In the genomic region with DNA sequence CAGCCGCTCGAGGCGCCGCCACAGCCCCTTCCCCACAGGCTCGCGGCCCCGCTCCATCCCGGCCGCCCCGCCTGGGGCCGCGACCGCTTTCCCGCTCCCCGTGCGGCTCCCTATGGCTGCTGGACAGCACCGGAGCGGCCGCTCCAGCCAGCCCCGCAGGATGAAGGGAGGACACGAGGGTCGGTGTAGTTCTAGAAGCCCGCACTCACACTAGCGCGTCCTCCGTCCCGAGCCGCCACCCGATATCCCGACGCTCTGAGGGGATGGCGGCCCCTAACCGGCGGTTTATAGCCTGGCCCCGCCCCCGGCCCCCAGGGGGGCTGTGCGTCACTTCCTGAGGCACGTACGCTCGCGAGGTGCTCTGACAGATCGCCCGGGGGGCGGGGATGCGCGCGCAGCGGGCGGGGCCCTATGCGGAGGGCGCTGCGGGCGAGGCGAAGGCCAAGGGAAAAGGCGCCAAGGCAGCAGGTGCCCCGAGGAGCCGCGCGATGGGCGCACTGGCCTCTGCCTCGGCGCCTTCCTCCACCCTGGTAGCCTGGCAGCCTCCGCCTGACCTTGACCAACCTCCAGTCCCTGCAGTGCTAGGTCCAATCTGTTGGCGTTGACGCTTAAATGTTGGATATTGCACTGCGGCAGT, we compare ENCODE assay signal across 8 cellular contexts. TPM values are rescaled to one million over a fixed set of nuclear protein-coding genes. Genes with fewer than 3 reads are reported as not detected.
A peak's percentile ranks its signal among the peaks of the same experiment; 100 is the strongest.
DNase-seq lines count a peak whose midpoint lies in the region; ATAC-seq and TF ChIP-seq lines count a peak whose summit lies in the region.

A gene (minus strand): TSS at position 257 of the 637 bp plus-strand sequence. CDS start 4,991 bp downstream, outside the sequence.

- no peaks in the 10 kb centered on the region for H3K36me3 ChIP-seq in mucosa of descending colon (ENCODE audit: low read depth)

- H3K4me1 ChIP-seq in mucosa of descending colon (ENCODE audit: low read depth), result peaks cover 29% of the 10 kb centered on the region

- intact Hi-C loops in mucosa of descending colon (cut with DNase I, micrococcal nuclease), result no loop called here

- no peak for TF ChIP-seq CTCF in epithelial cell of esophagus (IDR thresholded peaks at IDR 0.05; ENCODE audit: insufficient read depth, low read depth, low read length, missing control alignments)
- no peak for TF ChIP-seq CTCF in mucosa of descending colon (IDR thresholded peaks at IDR 0.05)

- no peaks in the 10 kb centered on the region for H3K9me3 ChIP-seq in mucosa of descending colon

- peak within 1 kb of the TSS; percentile 64 for H3K4me3 ChIP-seq in epithelial cell of esophagus (ENCODE audit: low read length)
- H3K4me3 ChIP-seq in mucosa of descending colon, result peak within 1 kb of the TSS; percentile 97

- ATAC-seq in GM21576 (IDR thresholded peaks at IDR 0.05; ENCODE audit: unreplicated experiment) (peak; percentile 80), mucosa of descending colon (peak; percentile 95)

- peak; percentile 85 for DNase-seq in DMS114 treated with DMSO at 0.1 percent for 48 hours (lab: John Stamatoyannopoulos, UW; ENCODE audit: unreplicated experiment)
- DNase-seq in OCI-M2 (lab: John Stamatoyannopoulos, UW; ENCODE audit: unreplicated experiment), result peak; percentile 68
- peak; percentile 97 for DNase-seq in activated T-cell treated with anti-CD3 and anti-CD28 coated beads for 4 hours
- DNase-seq in epithelial cell of esophagus (ENCODE audit: low read depth), result peak; percentile 92
- peak; percentile 97 to 98 (median 98) for DNase-seq in mucosa of descending colon
- peak; percentile 87 to 90 for DNase-seq in stimulated activated CD8-positive, alpha-beta memory T cell treated with anti-CD3 and anti-CD28 coated beads, Interleukin-4, amount 100 ng/mL, for 1 hour (ENCODE audit: low read depth in 2 of 2, low spot score in 1 of 2)

- no peak; the same call in 1 of the 2 replicates for TF ChIP-seq RAD21 in Ishikawa (IDR thresholded peaks at IDR 0.05; ENCODE audit: low read depth)

- peak; percentile 51; the same call in 1 of the 2 replicates for TF ChIP-seq EP300 in Ishikawa (IDR thresholded peaks at IDR 0.05; ENCODE audit: borderline replicate concordance)

TF ChIP-seq in Ishikawa, 13 proteins besides CTCF, POLR2A, EP300 and RAD21:
- TF ChIP-seq TCF12 (IDR thresholded peaks at IDR 0.05; ENCODE audit: low read depth) (peak; percentile 87), YY1 (IDR thresholded peaks at IDR 0.05; ENCODE audit: low read depth) (peak; percentile 87), ZBTB7A (IDR thresholded peaks at IDR 0.05; ENCODE audit: low read depth) (peak; percentile 83), FOXM1 (IDR thresholded peaks at IDR 0.05; ENCODE audit: borderline replicate concordance, low read depth) (no peak), TAF1 (IDR thresholded peaks at IDR 0.05; ENCODE audit: low read depth) (peak; percentile 99), TEAD4 (IDR thresholded peaks at IDR 0.05) (peak; percentile 65), CEBPB (IDR thresholded peaks at IDR 0.05) (0 out of 2 replicates have a peak, but pooled peaks have one; percentile 28), EGR1 (IDR thresholded peaks at IDR 0.05) (peak; percentile 83), CREB1 (IDR thresholded peaks at IDR 0.05; ENCODE audit: low read depth) (peak; percentile 93), NFIC (IDR thresholded peaks at IDR 0.05) (no peak)
- TF ChIP-seq, protein P1, sequence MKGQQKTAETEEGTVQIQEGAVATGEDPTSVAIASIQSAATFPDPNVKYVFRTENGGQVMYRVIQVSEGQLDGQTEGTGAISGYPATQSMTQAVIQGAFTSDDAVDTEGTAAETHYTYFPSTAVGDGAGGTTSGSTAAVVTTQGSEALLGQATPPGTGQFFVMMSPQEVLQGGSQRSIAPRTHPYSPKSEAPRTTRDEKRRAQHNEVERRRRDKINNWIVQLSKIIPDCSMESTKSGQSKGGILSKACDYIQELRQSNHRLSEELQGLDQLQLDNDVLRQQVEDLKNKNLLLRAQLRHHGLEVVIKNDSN (IDR thresholded peaks at IDR 0.05), result no peak; the same call in 1 of the 2 replicates
- TF ChIP-seq, protein P2, sequence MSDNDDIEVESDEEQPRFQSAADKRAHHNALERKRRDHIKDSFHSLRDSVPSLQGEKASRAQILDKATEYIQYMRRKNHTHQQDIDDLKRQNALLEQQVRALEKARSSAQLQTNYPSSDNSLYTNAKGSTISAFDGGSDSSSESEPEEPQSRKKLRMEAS (IDR thresholded peaks at IDR 0.05), result peak; percentile 98
- TF ChIP-seq, protein P3, sequence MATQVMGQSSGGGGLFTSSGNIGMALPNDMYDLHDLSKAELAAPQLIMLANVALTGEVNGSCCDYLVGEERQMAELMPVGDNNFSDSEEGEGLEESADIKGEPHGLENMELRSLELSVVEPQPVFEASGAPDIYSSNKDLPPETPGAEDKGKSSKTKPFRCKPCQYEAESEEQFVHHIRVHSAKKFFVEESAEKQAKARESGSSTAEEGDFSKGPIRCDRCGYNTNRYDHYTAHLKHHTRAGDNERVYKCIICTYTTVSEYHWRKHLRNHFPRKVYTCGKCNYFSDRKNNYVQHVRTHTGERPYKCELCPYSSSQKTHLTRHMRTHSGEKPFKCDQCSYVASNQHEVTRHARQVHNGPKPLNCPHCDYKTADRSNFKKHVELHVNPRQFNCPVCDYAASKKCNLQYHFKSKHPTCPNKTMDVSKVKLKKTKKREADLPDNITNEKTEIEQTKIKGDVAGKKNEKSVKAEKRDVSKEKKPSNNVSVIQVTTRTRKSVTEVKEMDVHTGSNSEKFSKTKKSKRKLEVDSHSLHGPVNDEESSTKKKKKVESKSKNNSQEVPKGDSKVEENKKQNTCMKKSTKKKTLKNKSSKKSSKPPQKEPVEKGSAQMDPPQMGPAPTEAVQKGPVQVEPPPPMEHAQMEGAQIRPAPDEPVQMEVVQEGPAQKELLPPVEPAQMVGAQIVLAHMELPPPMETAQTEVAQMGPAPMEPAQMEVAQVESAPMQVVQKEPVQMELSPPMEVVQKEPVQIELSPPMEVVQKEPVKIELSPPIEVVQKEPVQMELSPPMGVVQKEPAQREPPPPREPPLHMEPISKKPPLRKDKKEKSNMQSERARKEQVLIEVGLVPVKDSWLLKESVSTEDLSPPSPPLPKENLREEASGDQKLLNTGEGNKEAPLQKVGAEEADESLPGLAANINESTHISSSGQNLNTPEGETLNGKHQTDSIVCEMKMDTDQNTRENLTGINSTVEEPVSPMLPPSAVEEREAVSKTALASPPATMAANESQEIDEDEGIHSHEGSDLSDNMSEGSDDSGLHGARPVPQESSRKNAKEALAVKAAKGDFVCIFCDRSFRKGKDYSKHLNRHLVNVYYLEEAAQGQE (IDR thresholded peaks at IDR 0.05; ENCODE audit: low read depth), result peak; percentile 64
TF ChIP-seq in Ishikawa: peak in this region for 10.

RNA-seq across cellular contexts. Expression of the gene that starts here (rescaled TPM):
- total RNA-seq in mucosa of descending colon, result 100 to 1,000 TPM; 119 to 225 (median 167) TPM

Comparison
In these comparisons a context has a peak if more than half of its experiments do, and no peak if none do; other contexts are left out.
1. Peak in every context shown above with its lines: DNase-seq, ATAC-seq and H3K4me3 ChIP-seq.